11 cellular contexts compared by ENCODE assay signal in genomic region chrX:16239211-16239610, GRCh38.
DNase-seq lines count a peak whose midpoint lies in the region; ATAC-seq, FAIRE-seq and TF ChIP-seq lines count a peak whose summit lies in the region.
"Had no signal": no experiment of that assay in that cellular context is flagged by ENCODE, and none has a peak within 500 bp of the region (broad histone marks: within the 10 kb centered on the region; RNA-seq: fewer than 3 reads in every experiment).

No MANE protein-coding gene starts in this region.

- H3K4me3 Mint-ChIP-seq in MCF 10A (ENCODE audit: unreplicated experiment): no peak overlapping the region
- H3K4me3 Mint-ChIP-seq: CD8-positive, alpha-beta memory T cell; stimulated activated naive B cell treated with anti-CD40 and anti-IgM and Interleukin-4, amounts not matched to agents 10 μg/mL and 1 μg/mL and 100 μg/mL, for 72 hours had no signal

- H3K9me1 ChIP-seq in K562 (ENCODE audit: control insufficient read depth, insufficient read depth, low read length): no peaks in the 10 kb centered on the region

- WGBS in K562 (ENCODE audit: insufficient coverage, low coverage, missing lambda C conversion rate): 1% methylated on average over 4 of the region's 4 CpGs
- WGBS in thyroid gland, 2 donors: 66 to 72% methylated on average over 4 of the region's 4 CpGs

- H3K27me3 Mint-ChIP-seq in MCF 10A (ENCODE audit: insufficient read depth, unreplicated experiment): peaks cover 30% of the 10 kb centered on the region

- CTCF ChIA-PET in MCF 10A (lab: Yijun Ruan, JAX): interaction anchor here (0.5 kb wide), 1 partner anchor 880 kb away, joined by 3 read pairs; no protein-coding TSS in a partner anchor
- CTCF ChIA-PET in K562 (lab: Yijun Ruan, JAX; ENCODE audit: low intra/inter-chr PET ratio): no interaction called here

- H3K36me3 ChIP-seq in breast epithelium: no peaks in the 10 kb centered on the region
- H3K36me3 ChIP-seq in K562 (ENCODE audit: control insufficient read depth, insufficient read depth, low read length): no peaks in the 10 kb centered on the region
- H3K36me3 ChIP-seq in thyroid gland: no peaks in the 10 kb centered on the region

- intact Hi-C loops in MCF 10A (cut with micrococcal nuclease): no loop called here
- intact Hi-C loops in breast epithelium (cut with DNase I; ENCODE audit: low total_unique reads): no loop called here
- intact Hi-C loops in K562 (cut with micrococcal nuclease): no loop called here
- intact Hi-C loops in thyroid gland (cut with DNase I): no loop called here

- ATAC-seq in HG03354 (IDR thresholded peaks at IDR 0.05; ENCODE audit: poor library complexity, severe bottlenecking, unreplicated experiment) (peak; percentile 74), K562 (no peak)

- H3K9me3 ChIP-seq in breast epithelium: no peaks in the 10 kb centered on the region
- no peaks in the 10 kb centered on the region for H3K9me3 ChIP-seq in K562 (replicated peaks; ENCODE audit: control insufficient read depth, insufficient read depth, low read depth, low read length)
- no peaks in the 10 kb centered on the region for H3K9me3 ChIP-seq in thyroid gland

- H3K79me2 ChIP-seq in K562 (ENCODE audit: control insufficient read depth, insufficient read depth, low read length): no peaks in the 10 kb centered on the region

- DNase-seq in MCF 10A (ENCODE audit: unreplicated experiment) (peak; percentile 87), breast epithelium (ENCODE audit: low spot score in 2 of 2) (no peak), K562 (ENCODE audit: extremely low read depth in 1 of 4, low spot score in 3 of 4) (no peak), thyroid gland (peak; percentile 1 to 2), NCI-H345 treated with DMSO at 0.1 percent for 48 hours (lab: John Stamatoyannopoulos, UW; ENCODE audit: unreplicated experiment) (no peak), retina (no peak), DMS53 treated with DMSO at 0.1 percent for 48 hours (lab: John Stamatoyannopoulos, UW; ENCODE audit: unreplicated experiment) (no peak)
- DNase-seq: CD8-positive, alpha-beta memory T cell; NCI-H526 treated with DMSO at 0.1 percent for 48 hours; stimulated activated naive B cell treated with anti-CD40 and anti-IgM and Interleukin-4, amounts not matched to agents 10 μg/mL and 1 μg/mL and 100 μg/mL, for 72 hours had no signal

- TF ChIP-seq RAD21 in K562 (CRISPR knock-in tag; conservative IDR thresholded peaks at IDR 0.05 in 1 of 2, IDR thresholded peaks at IDR 0.05 in 1 of 2): no peak

- peaks cover 6% of the 10 kb centered on the region for H3K4me1 Mint-ChIP-seq in MCF 10A (ENCODE audit: insufficient read depth, unreplicated experiment)
- H3K4me1 Mint-ChIP-seq: CD8-positive, alpha-beta memory T cell; stimulated activated naive B cell treated with anti-CD40 and anti-IgM and Interleukin-4, amounts not matched to agents 10 μg/mL and 1 μg/mL and 100 μg/mL, for 72 hours had no signal

- H3K27ac ChIP-seq in breast epithelium (no peak overlapping the region), K562 (ENCODE audit: extremely low read depth, low read depth, low read length) (no peak overlapping the region), thyroid gland (no peak overlapping the region)

- TF ChIP-seq EP300 in K562 (IDR thresholded peaks at IDR 0.05; ENCODE audit: low read length): no peak

- no peak overlapping the region for H3K4me2 ChIP-seq in K562 (ENCODE audit: insufficient read depth, low read length)

- H3K27me3 ChIP-seq in breast epithelium: peaks cover 0 to 8% of the 10 kb centered on the region in 2 donors
- no peaks in the 10 kb centered on the region for H3K27me3 ChIP-seq in K562 (ENCODE audit: control insufficient read depth in 2 of 2, insufficient read depth in 2 of 2, low read length in 2 of 2)
- H3K27me3 ChIP-seq in thyroid gland: no peaks in the 10 kb centered on the region

- no peak overlapping the region for H3K9ac ChIP-seq in K562 (ENCODE audit: insufficient read depth in 1 of 2, low read depth in 2 of 2, low read length in 2 of 2)

- in situ Hi-C loops in K562 (cut with MboI): no loop called here

- TF ChIP-seq POLR2A in breast epithelium (IDR thresholded peaks at IDR 0.05) (no peak), K562 (conservative IDR thresholded peaks at IDR 0.05) (no peak), thyroid gland (IDR thresholded peaks at IDR 0.05) (no peak)

- H3K36me3 Mint-ChIP-seq in MCF 10A (ENCODE audit: insufficient read depth, unreplicated experiment): no peaks in the 10 kb centered on the region
- H3K36me3 Mint-ChIP-seq: CD8-positive, alpha-beta memory T cell; stimulated activated naive B cell treated with anti-CD40 and anti-IgM and Interleukin-4, amounts not matched to agents 10 μg/mL and 1 μg/mL and 100 μg/mL, for 72 hours had no signal

- BruUV-seq in MCF 10A (replicated peaks; lab: Mats Ljungman, UMichigan) (no TSS peak), K562 (replicated peaks; lab: Mats Ljungman, UMichigan) (no TSS peak)

- POLR2A ChIA-PET in MCF 10A (lab: Yijun Ruan, JAX): interaction anchor here (0.7 kb wide), 1 partner anchor 241 kb away, joined by 3 read pairs; no protein-coding TSS in a partner anchor
- POLR2A ChIA-PET in K562 (lab: Yijun Ruan, JAX): no interaction called here

- H3K27ac Mint-ChIP-seq in MCF 10A (ENCODE audit: low read depth, unreplicated experiment): no peak overlapping the region
- H3K27ac Mint-ChIP-seq: CD8-positive, alpha-beta memory T cell; stimulated activated naive B cell treated with anti-CD40 and anti-IgM and Interleukin-4, amounts not matched to agents 10 μg/mL and 1 μg/mL and 100 μg/mL, for 72 hours had no signal

- H2AFZ ChIP-seq in K562 (ENCODE audit: low read depth, low read length): no peak overlapping the region

- FAIRE-seq in K562 (lab: Jason Lieb, UNC): no peak

- TF ChIP-seq CTCF in MCF 10A (IDR thresholded peaks at IDR 0.05; ENCODE audit: unreplicated experiment): no peak
- TF ChIP-seq CTCF in breast epithelium (IDR thresholded peaks at IDR 0.05): no peak
- no peak for TF ChIP-seq CTCF in K562 (IDR thresholded peaks at IDR 0.05 in 2 of 3, conservative IDR thresholded peaks at IDR 0.05 in 1 of 3; ENCODE audit: insufficient read depth in 2 of 3, low read depth in 1 of 3, low read length in 3 of 3)
- TF ChIP-seq CTCF in thyroid gland (IDR thresholded peaks at IDR 0.05): no peak

- peaks cover 7% of the 10 kb centered on the region for H3K9me3 Mint-ChIP-seq in MCF 10A (ENCODE audit: unreplicated experiment)
- H3K9me3 Mint-ChIP-seq: CD8-positive, alpha-beta memory T cell; stimulated activated naive B cell treated with anti-CD40 and anti-IgM and Interleukin-4, amounts not matched to agents 10 μg/mL and 1 μg/mL and 100 μg/mL, for 72 hours had no signal

- no peak overlapping the region for H3K4me3 ChIP-seq in breast epithelium
- H3K4me3 ChIP-seq in K562: no peak overlapping the region
- no peak overlapping the region for H3K4me3 ChIP-seq in thyroid gland (replicated peaks in 1 of 3)

- H4K20me1 ChIP-seq in K562 (replicated peaks; ENCODE audit: control insufficient read depth, insufficient read depth, low read length): no peaks in the 10 kb centered on the region

- H3K4me1 ChIP-seq in breast epithelium: no peaks in the 10 kb centered on the region
- no peaks in the 10 kb centered on the region for H3K4me1 ChIP-seq in K562 (replicated peaks in 1 of 2; ENCODE audit: control insufficient read depth in 2 of 2, insufficient read depth in 2 of 2, low read length in 2 of 2)
- H3K4me1 ChIP-seq in thyroid gland: no peaks in the 10 kb centered on the region

TF ChIP-seq in K562, 482 proteins besides CTCF, POLR2A, EP300 and RAD21:
- TF ChIP-seq SIN3B (IDR thresholded peaks at IDR 0.05; ENCODE audit: low read depth) (no peak), FOSL1 (tag; conservative IDR thresholded peaks at IDR 0.05) (peak; percentile 44; the same call in 1 of the 2 replicates)

Comparison
In these comparisons a context has a peak if more than half of its experiments do, and no peak if none do; other contexts are left out.
1. DNase-seq: peak in MCF 10A (single experiment) and thyroid gland (2 of 2); none in breast epithelium (0 of 2), K562 (0 of 4), NCI-H345 treated with DMSO at 0.1 percent for 48 hours (single experiment), retina (single experiment) and DMS53 treated with DMSO at 0.1 percent for 48 hours (single experiment).